ENCODE assay signal across 23 cellular contexts in genomic region chr16:4726616-4727015, GRCh38.
"Had no signal": no experiment of that assay in that cellular context is flagged by ENCODE, and none has a peak within 500 bp of the region (broad histone marks: within the 10 kb centered on the region; RNA-seq: fewer than 3 reads in every experiment).

No MANE protein-coding gene starts in this region.

- H3K9me3 ChIP-seq: MG63, SJCRH30 had no signal

- H3K4me1 ChIP-seq: SJCRH30 had no signal

- ATAC-seq: Panc1, PC-3, Right ventricle myocardium inferior, SK-N-SH treated with all-trans-retinoic acid at 6 μM for 48 hours had no signal

- H3K4me3 ChIP-seq: MG63, SJCRH30 had no signal

- H3K27me3 ChIP-seq: MG63, SJCRH30 had no signal

- H3K27ac ChIP-seq: SJCRH30 had no signal

- DNase-seq: Karpas-422, KG1, MG63, NCI-H1092, NCI-H1105 treated with DMSO at 0.1 percent for 48 hours, NCI-H1417 treated with DMSO at 0.1 percent for 48 hours, NCI-H146, NCI-H1694 treated with DMSO at 0.1 percent for 48 hours, NCI-H1930, NCI-H2081, NCI-H2107, NCI-H2227 treated with DMSO at 0.1 percent for 48 hours, NCI-H446, NCI-H510A, NCI-H524 treated with DMSO at 0.1 percent for 48 hours, NCI-H69, NCI-H774, PC-3, SHP77 treated with DMSO at 0.1 percent for 48 hours, SJCRH30 had no signal
